8 cellular contexts compared by ENCODE assay signal in genomic region chr6:49632712-49633111, GRCh38. TPM values are rescaled to one million over a fixed set of nuclear protein-coding genes. Genes with fewer than 3 reads are reported as not detected.
"Had no signal": no experiment of that assay in that cellular context is flagged by ENCODE, and none has a peak within 500 bp of the region (broad histone marks: within the 10 kb centered on the region; RNA-seq: fewer than 3 reads in every experiment).

No MANE protein-coding gene starts in this region.

- H3K4me1 Mint-ChIP-seq: GM23338 had no signal

- H3K4me3 Mint-ChIP-seq: GM23338, H9 had no signal

- DNase-seq: H9, HCEC 1CT, IMR-90 had no signal

- H3K4me3 ChIP-seq: GM23338 had no signal

- H3K4me2 ChIP-seq: GM23338 had no signal

- FAIRE-seq: H1, H54, HTR-8/SVneo had no signal

- ATAC-seq: GM23338 had no signal

- H3K27ac Mint-ChIP-seq: GM23338, H9 had no signal

- H2AFZ ChIP-seq: GM23338 had no signal

RNA-seq across cellular contexts. Expression of gene RHAG, which starts 3.9 kb away (rescaled TPM):
- total RNA-seq: GM23338, H1, H9, HT-29, IMR-90 had no signal
- polyA plus RNA-seq: GM23338, H1, IMR-90 had no signal
